Comparison of ENCODE assay signal across 20 cellular contexts in the genomic region with DNA sequence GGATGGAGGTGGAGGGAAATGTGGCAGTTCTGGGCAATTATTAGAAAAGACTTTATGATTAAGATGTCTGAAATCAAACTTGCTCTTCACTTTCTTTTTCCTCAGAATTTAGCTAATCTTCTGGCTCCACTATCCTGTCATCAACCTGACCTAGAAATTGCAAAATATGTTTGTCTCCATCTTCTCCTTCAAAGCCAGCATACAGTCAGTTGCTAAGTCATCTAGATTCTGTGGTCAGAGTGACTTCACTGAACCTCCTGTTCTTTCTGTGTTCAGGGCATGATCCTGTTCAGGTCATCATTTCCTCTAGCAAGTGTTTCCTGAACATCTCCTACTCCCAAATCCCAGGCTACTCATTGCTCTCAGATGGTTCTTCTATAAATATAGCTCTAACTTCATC. TPM values are rescaled to one million over a fixed set of nuclear protein-coding genes. Genes with fewer than 3 reads are reported as not detected.
DNase-seq lines count a peak whose midpoint lies in the region; ATAC-seq, FAIRE-seq and TF ChIP-seq lines count a peak whose summit lies in the region.
"Had no signal": no experiment of that assay in that cellular context is flagged by ENCODE, and none has a peak within 500 bp of the region (broad histone marks: within the 10 kb centered on the region; RNA-seq: fewer than 3 reads in every experiment).

No MANE protein-coding gene starts in this region.

- H3K27me3 ChIP-seq in breast epithelium, result no peaks in the 10 kb centered on the region
- H3K27me3 ChIP-seq: right lobe of liver, upper lobe of left lung had no signal

- no peak for FAIRE-seq in RCC 7860 (lab: Jason Lieb, UNC)
- FAIRE-seq: H1, islet of Langerhans had no signal

- POLR2A ChIA-PET in MCF 10A (lab: Yijun Ruan, JAX), result no interaction called here

- CTCF ChIA-PET in MCF 10A (lab: Yijun Ruan, JAX), result interaction anchor here (0.5 to 4.8 kb wide), 22 partner anchors 19 to 568 kb away, joined by 3 to 54 read pairs (median 3); no protein-coding TSS in a partner anchor

- TF ChIP-seq POLR2A in breast epithelium (IDR thresholded peaks at IDR 0.05), result no peak

- H3K4me3 Mint-ChIP-seq in MCF 10A (ENCODE audit: unreplicated experiment), result no peak overlapping the region
- H3K4me3 Mint-ChIP-seq in stimulated activated effector memory CD8-positive, alpha-beta T cell treated with anti-CD3 and anti-CD28 coated beads, Interleukin-12 subunit alpha, Interleukin-12 subunit beta, amount 100 ng/mL, for 72 hours, result no peak overlapping the region
- H3K4me3 Mint-ChIP-seq: activated naive CD4-positive, alpha-beta T cell treated with anti-CD3 and anti-CD28 coated beads, Interleukin-2, amount 50 U/mL, for 24 hours had no signal

- DNase-seq in MCF 10A (ENCODE audit: unreplicated experiment), result peak; percentile 29
- DNase-seq in breast epithelium (ENCODE audit: low spot score in 2 of 2), result no peak
- peak; percentile 39 for DNase-seq in RCC 7860 (ENCODE audit: low spot score)
- DNase-seq in choroid plexus epithelial cell (ENCODE audit: low read depth), result peak; percentile 81
- no peak for DNase-seq in stimulated activated effector memory CD8-positive, alpha-beta T cell treated with anti-CD3 and anti-CD28 coated beads, Interleukin-12 subunit alpha, Interleukin-12 subunit beta, amount 100 ng/mL, for 72 hours (ENCODE audit: low spot score in 2 of 2)
- DNase-seq in NCI-H2081 treated with DMSO at 0.1 percent for 48 hours (lab: John Stamatoyannopoulos, UW), result no peak
- no peak for DNase-seq in effector CD4-positive, alpha-beta T cell
- DNase-seq: activated CD8-positive, alpha-beta memory T cell treated with anti-CD3 and anti-CD28 coated beads for 24 hours; cerebellar nuclear complex; NCI-H1105; NCI-H2227 treated with DMSO at 0.1 percent for 48 hours; NK-92 treated with Interleukin-12 subunit alpha and Interleukin-12 subunit beta, amount 100 ng/mL, for 24 hours; right lobe of liver; stimulated activated CD4-positive, alpha-beta T cell treated with anti-CD3 and anti-CD28 coated beads, Interleukin-4, amount 100 ng/mL, for 24 hours; upper lobe of left lung had no signal

- no peaks in the 10 kb centered on the region for H3K36me3 Mint-ChIP-seq in MCF 10A (ENCODE audit: insufficient read depth, unreplicated experiment)
- H3K36me3 Mint-ChIP-seq in stimulated activated effector memory CD8-positive, alpha-beta T cell treated with anti-CD3 and anti-CD28 coated beads, Interleukin-12 subunit alpha, Interleukin-12 subunit beta, amount 100 ng/mL, for 72 hours, result no peaks in the 10 kb centered on the region
- H3K36me3 Mint-ChIP-seq: activated naive CD4-positive, alpha-beta T cell treated with anti-CD3 and anti-CD28 coated beads, Interleukin-2, amount 50 U/mL, for 24 hours had no signal

- no peaks in the 10 kb centered on the region for H3K4me1 ChIP-seq in breast epithelium
- H3K4me1 ChIP-seq: right lobe of liver had no signal

- peak overlapping the region in 1 of 2 donors; percentile 30 for H3K27ac ChIP-seq in breast epithelium
- H3K27ac ChIP-seq: right lobe of liver, upper lobe of left lung, VCaP had no signal

- no TSS peak for BruUV-seq in MCF 10A (replicated peaks; lab: Mats Ljungman, UMichigan)

- H3K9me3 ChIP-seq in breast epithelium, result no peaks in the 10 kb centered on the region
- H3K9me3 ChIP-seq: right lobe of liver had no signal

- peaks cover 21% of the 10 kb centered on the region for H3K4me1 Mint-ChIP-seq in MCF 10A (ENCODE audit: insufficient read depth, unreplicated experiment)
- peaks cover 6% of the 10 kb centered on the region for H3K4me1 Mint-ChIP-seq in stimulated activated effector memory CD8-positive, alpha-beta T cell treated with anti-CD3 and anti-CD28 coated beads, Interleukin-12 subunit alpha, Interleukin-12 subunit beta, amount 100 ng/mL, for 72 hours

- no peaks in the 10 kb centered on the region for H3K27me3 Mint-ChIP-seq in MCF 10A (ENCODE audit: insufficient read depth, unreplicated experiment)

- ATAC-seq in stimulated activated effector memory CD8-positive, alpha-beta T cell treated with anti-CD3 and anti-CD28 coated beads, Interleukin-12 subunit alpha, Interleukin-12 subunit beta, amount 100 ng/mL, for 72 hours, result peak; percentile 71
- ATAC-seq in GM21447 (IDR thresholded peaks at IDR 0.05; ENCODE audit: unreplicated experiment), result no peak
- ATAC-seq: right lobe of liver had no signal

- H3K36me3 ChIP-seq in breast epithelium, result no peaks in the 10 kb centered on the region
- H3K36me3 ChIP-seq: right lobe of liver, upper lobe of left lung had no signal

- H3K27ac Mint-ChIP-seq in MCF 10A (ENCODE audit: low read depth, unreplicated experiment), result no peak overlapping the region
- H3K27ac Mint-ChIP-seq in stimulated activated effector memory CD8-positive, alpha-beta T cell treated with anti-CD3 and anti-CD28 coated beads, Interleukin-12 subunit alpha, Interleukin-12 subunit beta, amount 100 ng/mL, for 72 hours, result no peak overlapping the region
- H3K27ac Mint-ChIP-seq: activated naive CD4-positive, alpha-beta T cell treated with anti-CD3 and anti-CD28 coated beads, Interleukin-2, amount 50 U/mL, for 24 hours had no signal

- H3K9me3 Mint-ChIP-seq in MCF 10A (ENCODE audit: unreplicated experiment), result no peaks in the 10 kb centered on the region
- peaks cover 6% of the 10 kb centered on the region for H3K9me3 Mint-ChIP-seq in stimulated activated effector memory CD8-positive, alpha-beta T cell treated with anti-CD3 and anti-CD28 coated beads, Interleukin-12 subunit alpha, Interleukin-12 subunit beta, amount 100 ng/mL, for 72 hours
- H3K9me3 Mint-ChIP-seq: activated naive CD4-positive, alpha-beta T cell treated with anti-CD3 and anti-CD28 coated beads, Interleukin-2, amount 50 U/mL, for 24 hours had no signal

- no peak overlapping the region for H3K4me3 ChIP-seq in breast epithelium
- no peak overlapping the region for H3K4me3 ChIP-seq in choroid plexus epithelial cell (ENCODE audit: low read depth, low read length)
- H3K4me3 ChIP-seq: right lobe of liver, upper lobe of left lung had no signal

- intact Hi-C loops in MCF 10A (cut with micrococcal nuclease) (loop anchor here (10.0 kb wide), 2 partner anchors 403 to 563 kb away; no protein-coding TSS in a partner anchor), breast epithelium (cut with DNase I; ENCODE audit: low total_unique reads) (no loop called here)

- TF ChIP-seq CTCF in MCF 10A (IDR thresholded peaks at IDR 0.05; ENCODE audit: unreplicated experiment) (no peak), breast epithelium (IDR thresholded peaks at IDR 0.05) (no peak), choroid plexus epithelial cell (conservative IDR thresholded peaks at IDR 0.05; ENCODE audit: low read depth, low read length) (no peak)

RNA-seq across cellular contexts. Expression of a gene that starts 10.8 kb away (rescaled TPM):
- total RNA-seq in MCF 10A (2022) (36.5 and 45.0 TPM in 2 replicates), breast epithelium (1 to 10 TPM in 1 of 3 donors, under 1 TPM in 2; 0.32 to 2.3 (median 0.98) TPM)

Comparison
In these comparisons a context has a peak if more than half of its experiments do, and no peak if none do; other contexts are left out.
1. DNase-seq: peak in MCF 10A (single experiment), RCC 7860 (single experiment) and choroid plexus epithelial cell (single experiment); none in breast epithelium (0 of 2), stimulated activated effector memory CD8-positive, alpha-beta T cell treated with anti-CD3 and anti-CD28 coated beads, Interleukin-12 subunit alpha, Interleukin-12 subunit beta, amount 100 ng/mL, for 72 hours (0 of 2), NCI-H2081 treated with DMSO at 0.1 percent for 48 hours (single experiment) and effector CD4-positive, alpha-beta T cell (single experiment).
2. RNA of a gene that starts 10.8 kb away (total RNA-seq): 36.5 to 45.0 TPM in MCF 10A; 0.32 to 2.3 TPM in breast epithelium; every median in the first group is over 10 times any median in the second.